In the genomic region with DNA sequence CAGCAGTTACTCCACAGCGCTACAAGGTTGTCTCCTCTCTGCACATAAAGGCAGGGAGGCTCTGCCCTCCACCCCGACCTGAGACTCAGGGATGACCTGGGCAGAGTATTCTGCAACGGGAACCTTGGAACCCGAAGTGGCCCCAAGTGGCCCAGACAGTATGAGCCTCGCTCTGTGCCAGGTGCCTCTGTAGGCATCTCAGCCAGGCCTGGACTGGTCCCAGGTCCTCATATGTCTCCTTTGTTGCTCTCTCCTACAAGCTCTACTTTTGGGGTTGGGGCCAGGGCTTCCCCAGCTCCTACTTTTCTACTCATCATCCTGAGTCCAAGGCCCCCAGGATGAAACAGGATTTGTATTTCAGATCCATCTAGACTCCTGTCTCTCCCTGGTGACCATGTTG, we compare ENCODE assay signal across 23 cellular contexts.
A peak's percentile ranks its signal among the peaks of the same experiment; 100 is the strongest.
DNase-seq lines count a peak whose midpoint lies in the region; ATAC-seq and TF ChIP-seq lines count a peak whose summit lies in the region.
"Had no signal": no experiment of that assay in that cellular context is flagged by ENCODE, and none has a peak within 500 bp of the region (broad histone marks: within the 10 kb centered on the region; RNA-seq: fewer than 3 reads in every experiment).

No MANE protein-coding gene starts in this region.

- no peak for TF ChIP-seq CTCF in HCT116 (IDR thresholded peaks at IDR 0.05 in 2 of 3, conservative IDR thresholded peaks at IDR 0.05 in 1 of 3; ENCODE audit: borderline replicate concordance in 1 of 3, insufficient read depth in 1 of 3, low read depth in 2 of 3, low read length in 2 of 3)
- TF ChIP-seq CTCF in nephron progenitor cell (IDR thresholded peaks at IDR 0.05) = no peak

- RAD21 ChIA-PET in HCT116 (lab: Charles Lee; ENCODE audit: low non-redundant PET in 1 of 2, low total read pairs in 2 of 2, uncharacterized antibody in 2 of 2, unreplicated experiment in 2 of 2) = no interaction called here

- H3K4me3 ChIP-seq in HCT116 (replicated peaks in 1 of 2; ENCODE audit: low read depth in 1 of 2, low read length in 2 of 2) = peak overlapping the region in 1 of 2 experiments; percentile 18; a peak in 1 of 4 replicates
- H3K4me3 ChIP-seq: neural progenitor cell, prostate gland had no signal

- H3K9ac ChIP-seq in HCT116 (ENCODE audit: low read length) = 0 out of 2 replicates have a peak overlapping the region, but pooled peaks have one; percentile 17
- H3K9ac ChIP-seq: neural progenitor cell had no signal

- no peaks in the 10 kb centered on the region for H3K9me2 ChIP-seq in HCT116 (ENCODE audit: insufficient read depth)

- H3K9me3 ChIP-seq in HCT116 (ENCODE audit: control insufficient read depth in 1 of 2, insufficient read depth in 1 of 2, low read depth in 1 of 2, low read length in 2 of 2) = no peaks in the 10 kb centered on the region
- H3K9me3 ChIP-seq: prostate gland had no signal

- H3K27ac Mint-ChIP-seq in activated naive CD8-positive, alpha-beta T cell treated with anti-CD3 and anti-CD28 coated beads for 36 hours = peak overlapping the region; percentile 76
- H3K27ac Mint-ChIP-seq in nephron progenitor cell = peak overlapping the region; percentile 93
- H3K27ac Mint-ChIP-seq: IgD-negative memory B cell, neural progenitor cell had no signal

- BruUV-seq in HCT116 (replicated peaks; lab: Mats Ljungman, UMichigan) = no TSS peak

- DNase-seq in NCI-H2171 treated with DMSO at 0.1 percent for 48 hours (lab: John Stamatoyannopoulos, UW) (peak; percentile 41), NCI-H2171 (lab: John Stamatoyannopoulos, UW) (no peak), HCT116 (ENCODE audit: low read depth, low spot score) (no peak), nephron progenitor cell (no peak), DMS153 (lab: John Stamatoyannopoulos, UW) (no peak)
- DNase-seq in activated naive CD8-positive, alpha-beta T cell treated with anti-CD3 and anti-CD28 coated beads for 36 hours = no peak
- DNase-seq: activated CD4-positive, alpha-beta T cell treated with anti-CD3 and anti-CD28 coated beads for 48 hours; activated T-cell treated with anti-CD3 and anti-CD28 coated beads for 4 hours; AML-193; head of caudate nucleus; midbrain; NCI-H2227 treated with DMSO at 0.1 percent for 48 hours; NCI-H774; SHP77 treated with DMSO at 0.1 percent for 48 hours; stimulated activated CD4-positive, alpha-beta T cell treated with anti-CD3 and anti-CD28 coated beads, Interleukin-4, amount 100 ng/mL, for 1 hour had no signal

- H3K4me3 Mint-ChIP-seq in activated naive CD8-positive, alpha-beta T cell treated with anti-CD3 and anti-CD28 coated beads for 36 hours = no peak overlapping the region
- no peak overlapping the region for H3K4me3 Mint-ChIP-seq in nephron progenitor cell
- H3K4me3 Mint-ChIP-seq: brain, IgD-negative memory B cell, neural progenitor cell had no signal

- no peaks in the 10 kb centered on the region for H4K20me1 ChIP-seq in HCT116 (ENCODE audit: insufficient read depth)

- CTCF ChIA-PET in HCT116 (lab: Charles Lee) = interaction anchor here (1.4 kb wide), 1 partner anchor 9 kb away, joined by 4 read pairs; no protein-coding TSS in a partner anchor

- H3K27me3 Mint-ChIP-seq in activated naive CD8-positive, alpha-beta T cell treated with anti-CD3 and anti-CD28 coated beads for 36 hours = no peaks in the 10 kb centered on the region
- H3K27me3 Mint-ChIP-seq in nephron progenitor cell (ENCODE audit: low read depth, poor library complexity) = peaks cover 22% of the 10 kb centered on the region

- no peaks in the 10 kb centered on the region for H3K79me2 ChIP-seq in HCT116 (ENCODE audit: insufficient read depth, low read length)

- H3K4me1 ChIP-seq in HCT116 (ENCODE audit: control insufficient read depth in 1 of 2, insufficient read depth in 2 of 2, low read length in 2 of 2) = peaks cover 4 to 41% of the 10 kb centered on the region in 2 experiments; a peak in 3 of 4 replicates
- H3K4me1 ChIP-seq: neural progenitor cell, prostate gland had no signal

- no peaks in the 10 kb centered on the region for H3K36me3 ChIP-seq in HCT116 (ENCODE audit: control insufficient read depth in 1 of 2, insufficient read depth in 2 of 2, low read length in 2 of 2)
- H3K36me3 ChIP-seq: neural progenitor cell, prostate gland had no signal

- no peak for TF ChIP-seq POLR2A in HCT116 (IDR thresholded peaks at IDR 0.05; ENCODE audit: borderline replicate concordance, extremely low read depth, insufficient read depth, insufficient read length)

- intact Hi-C loops in HCT116 (cut with micrococcal nuclease) = no loop called here

- H3K4me2 ChIP-seq in HCT116 (ENCODE audit: low read length) = peak overlapping the region; percentile 61
- H3K4me2 ChIP-seq: neural progenitor cell had no signal

- TF ChIP-seq RAD21 in HCT116 (IDR thresholded peaks at IDR 0.05; ENCODE audit: low read depth) = no peak

- H3K4me1 Mint-ChIP-seq in activated naive CD8-positive, alpha-beta T cell treated with anti-CD3 and anti-CD28 coated beads for 36 hours = peaks cover 25% of the 10 kb centered on the region
- H3K4me1 Mint-ChIP-seq in nephron progenitor cell = peaks cover 59% of the 10 kb centered on the region
- H3K4me1 Mint-ChIP-seq: brain, neural progenitor cell had no signal

- ATAC-seq in HCT116 (peak; percentile 31), GM18519 (IDR thresholded peaks at IDR 0.05; ENCODE audit: low FRiP score, unreplicated experiment) (no peak), GM21360 (IDR thresholded peaks at IDR 0.05; ENCODE audit: unreplicated experiment) (no peak)
- ATAC-seq: left lobe of liver had no signal

- H3K9me3 Mint-ChIP-seq in activated naive CD8-positive, alpha-beta T cell treated with anti-CD3 and anti-CD28 coated beads for 36 hours = no peaks in the 10 kb centered on the region
- no peaks in the 10 kb centered on the region for H3K9me3 Mint-ChIP-seq in nephron progenitor cell
- H3K9me3 Mint-ChIP-seq: brain, IgD-negative memory B cell, neural progenitor cell had no signal

- H3K27me3 ChIP-seq in HCT116 (ENCODE audit: insufficient read depth, low read length) = no peaks in the 10 kb centered on the region
- H3K27me3 ChIP-seq: neural progenitor cell had no signal

- H3K36me3 Mint-ChIP-seq in activated naive CD8-positive, alpha-beta T cell treated with anti-CD3 and anti-CD28 coated beads for 36 hours = no peaks in the 10 kb centered on the region
- no peaks in the 10 kb centered on the region for H3K36me3 Mint-ChIP-seq in nephron progenitor cell (ENCODE audit: low read depth)
- H3K36me3 Mint-ChIP-seq: brain, IgD-negative memory B cell, neural progenitor cell had no signal

- peak overlapping the region; percentile 36 for H3K27ac ChIP-seq in HCT116 (ENCODE audit: low read depth, low read length)
- H3K27ac ChIP-seq: 22Rv1, neural progenitor cell, prostate gland had no signal

- POLR2A ChIA-PET in HCT116 (lab: Charles Lee) = interaction anchor here (0.7 kb wide), 1 partner anchor 76 kb away, joined by 6 read pairs; no protein-coding TSS in a partner anchor

- H2AFZ ChIP-seq in HCT116 (ENCODE audit: low read depth, low read length, poor library complexity, severe bottlenecking) = no peak overlapping the region
- H2AFZ ChIP-seq: neural progenitor cell had no signal

TF ChIP-seq in HCT116, 20 proteins besides CTCF, POLR2A, EP300 and RAD21:
- TF ChIP-seq JUND (IDR thresholded peaks at IDR 0.05) (no peak), SRF (IDR thresholded peaks at IDR 0.05; ENCODE audit: low read depth) (no peak), FOSL1 (IDR thresholded peaks at IDR 0.05; ENCODE audit: low read depth) (no peak), YY1 (IDR thresholded peaks at IDR 0.05; ENCODE audit: extremely low read depth, insufficient replicate concordance, low read depth, low read length) (no peak), POLR2AphosphoS5 (IDR thresholded peaks at IDR 0.05; ENCODE audit: low read depth, low read length) (no peak), ZNF274 (IDR thresholded peaks at IDR 0.05; ENCODE audit: low read depth, low read length) (no peak), SIN3A (IDR thresholded peaks at IDR 0.05; ENCODE audit: low read depth) (no peak), CEBPB (IDR thresholded peaks at IDR 0.05; ENCODE audit: low read depth) (no peak)
- TF ChIP-seq, protein P1, sequence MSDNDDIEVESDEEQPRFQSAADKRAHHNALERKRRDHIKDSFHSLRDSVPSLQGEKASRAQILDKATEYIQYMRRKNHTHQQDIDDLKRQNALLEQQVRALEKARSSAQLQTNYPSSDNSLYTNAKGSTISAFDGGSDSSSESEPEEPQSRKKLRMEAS (IDR thresholded peaks at IDR 0.05) = no peak
